Comparison of ENCODE assay signal across 10 cellular contexts in genomic region chr13:41696163-41697003, GRCh38.
A peak's percentile ranks its signal among the peaks of the same experiment; 100 is the strongest.
DNase-seq lines count a peak whose midpoint lies in the region; ATAC-seq and TF ChIP-seq lines count a peak whose summit lies in the region.
"Had no signal": no experiment of that assay in that cellular context is flagged by ENCODE, and none has a peak within 500 bp of the region (broad histone marks: within the 10 kb centered on the region; RNA-seq: fewer than 3 reads in every experiment).

No MANE protein-coding gene starts in this region.

- H3K4me1 ChIP-seq in heart left ventricle, result peaks cover 0 to 47% (median 32%) of the 10 kb centered on the region in 12 donors
- peaks cover 36% of the 10 kb centered on the region for H3K4me1 ChIP-seq in iPS-20b (ENCODE audit: insufficient read depth, low read length)
- peaks cover 28% of the 10 kb centered on the region for H3K4me1 ChIP-seq in upper lobe of right lung
- H3K4me1 ChIP-seq: Peyer's patch had no signal

- no peak overlapping the region for H3K9ac ChIP-seq in iPS-20b (ENCODE audit: low read depth, low read length)

- no peak for TF ChIP-seq POLR2A in heart left ventricle (IDR thresholded peaks at IDR 0.05)

- DNase-seq in heart left ventricle (no peak), cardiac septum (ENCODE audit: low spot score) (no peak), upper lobe of right lung (no peak)
- no peak for DNase-seq in effector CD4-positive, alpha-beta T cell
- no peak for DNase-seq in activated CD4-positive, CD25-positive, alpha-beta regulatory T cell (lab: John Stamatoyannopoulos, UW)
- DNase-seq: COR-L47, Peyer's patch had no signal

- H3K36me3 ChIP-seq in heart left ventricle (peaks cover 0 to 28% (median 2%) of the 10 kb centered on the region in 9 donors), iPS-20b (ENCODE audit: insufficient read depth, low read depth, low read length) (no peaks in the 10 kb centered on the region), upper lobe of right lung (no peaks in the 10 kb centered on the region)

- H3K27me3 ChIP-seq in heart left ventricle (no peaks in the 10 kb centered on the region), iPS-20b (ENCODE audit: insufficient read depth, low read length) (no peaks in the 10 kb centered on the region), upper lobe of right lung (no peaks in the 10 kb centered on the region)
- H3K27me3 ChIP-seq: Peyer's patch had no signal

- intact Hi-C loops in heart left ventricle (cut with DNase I) (no loop called here), cardiac septum (cut with DNase I) (no loop called here), upper lobe of right lung (cut with DNase I) (no loop called here)

- no peak for TF ChIP-seq CTCF in heart left ventricle (IDR thresholded peaks at IDR 0.05)
- TF ChIP-seq CTCF in VCaP (conservative IDR thresholded peaks at IDR 0.05), result no peak
- no peak for TF ChIP-seq CTCF in upper lobe of right lung (IDR thresholded peaks at IDR 0.05)

- H3K4me3 ChIP-seq in heart left ventricle (no peak overlapping the region), iPS-20b (ENCODE audit: low read length) (peak overlapping the region; percentile 38; the same call in 1 of the 2 replicates), upper lobe of right lung (no peak overlapping the region)
- H3K4me3 ChIP-seq: Peyer's patch had no signal

- peak overlapping the region in 9 of 12 donors; percentile 12 to 81 (median 74) for H3K27ac ChIP-seq in heart left ventricle
- H3K27ac ChIP-seq in VCaP, result peak overlapping the region; percentile 47
- no peak overlapping the region for H3K27ac ChIP-seq in iPS-20b (ENCODE audit: low read length)
- no peak overlapping the region for H3K27ac ChIP-seq in upper lobe of right lung

- H3K9me3 ChIP-seq in heart left ventricle (no peaks in the 10 kb centered on the region), iPS-20b (ENCODE audit: insufficient read depth, low read depth, low read length) (no peaks in the 10 kb centered on the region), upper lobe of right lung (no peaks in the 10 kb centered on the region)
- H3K9me3 ChIP-seq: Peyer's patch had no signal

- ATAC-seq in heart left ventricle, result no peak
- ATAC-seq in upper lobe of right lung, result peak; percentile 74
- no peak for ATAC-seq in GM18517 (IDR thresholded peaks at IDR 0.05; ENCODE audit: unreplicated experiment)

Comparison
In these comparisons a context has a peak if more than half of its experiments do, and no peak if none do; other contexts are left out.
1. H3K27ac ChIP-seq: peak in heart left ventricle (9 of 12) and VCaP (single experiment); none in iPS-20b (single experiment) and upper lobe of right lung (single experiment).